8 cellular contexts compared by ENCODE assay signal in genomic region chr3:50226888-50227389, GRCh38. TPM values are rescaled to one million over a fixed set of nuclear protein-coding genes. Genes with fewer than 3 reads are reported as not detected.
A peak's percentile ranks its signal among the peaks of the same experiment; 100 is the strongest.
DNase-seq lines count a peak whose midpoint lies in the region; ATAC-seq and TF ChIP-seq lines count a peak whose summit lies in the region.

No MANE protein-coding gene starts in this region.

- TF ChIP-seq POLR2A in GM18505 (IDR thresholded peaks at IDR 0.05; ENCODE audit: borderline replicate concordance, extremely low read depth, insufficient read depth, insufficient read length) = no peak

- H3K36me3 ChIP-seq in ACC112 (ENCODE audit: insufficient read depth, low read length) (no peaks in the 10 kb centered on the region), lower lobe of right lung (no peaks in the 10 kb centered on the region)

- H3K27me3 ChIP-seq in ACC112 (ENCODE audit: insufficient read depth, low read length) (peaks cover 4% of the 10 kb centered on the region; the same call in 1 of the 2 replicates), lower lobe of right lung (ENCODE audit: low read depth) (no peaks in the 10 kb centered on the region)

- H3K4me3 ChIP-seq in ACC112 (ENCODE audit: low read depth, low read length) = peak overlapping the region; percentile 82
- peak overlapping the region; percentile 87 for H3K4me3 ChIP-seq in coronary artery
- H3K4me3 ChIP-seq in lower lobe of right lung = peak overlapping the region; percentile 68

- H3K4me1 ChIP-seq in ACC112 (ENCODE audit: control insufficient read depth, insufficient read depth, low read length, unreplicated experiment) (peaks cover 14% of the 10 kb centered on the region), lower lobe of right lung (peaks cover 26% of the 10 kb centered on the region)

- H3K79me2 ChIP-seq in ACC112 (ENCODE audit: control insufficient read depth, insufficient read depth, low read length, unreplicated experiment) = no peaks in the 10 kb centered on the region

- peak overlapping the region; percentile 70 for H2AFZ ChIP-seq in ACC112 (ENCODE audit: low read length, unreplicated experiment)

- peak; percentile 28 for ATAC-seq in GM18505 (IDR thresholded peaks at IDR 0.05; ENCODE audit: unreplicated experiment)
- ATAC-seq in HG03342 (IDR thresholded peaks at IDR 0.05; ENCODE audit: unreplicated experiment) = peak; percentile 3
- ATAC-seq in lower lobe of right lung = peak; percentile 17 to 42

- no peaks in the 10 kb centered on the region for H3K9me3 ChIP-seq in lower lobe of right lung

- DNase-seq in SW480 (ENCODE audit: low spot score) (peak; percentile 51), coronary artery (ENCODE audit: low spot score) (peak; percentile 78), lower lobe of right lung (no peak), DMS153 (lab: John Stamatoyannopoulos, UW) (no peak)

- H3K27ac ChIP-seq in ACC112 (ENCODE audit: low read depth, low read length) (peak overlapping the region; percentile 44; the same call in 1 of the 2 replicates), coronary artery (peak overlapping the region; percentile 67 to 77), lower lobe of right lung (peak overlapping the region; percentile 83), temporal lobe (ENCODE audit: low read depth, low read length) (peak overlapping the region; percentile 50)

- intact Hi-C loops in lower lobe of right lung (cut with DNase I) = no loop called here

- TF ChIP-seq CTCF in coronary artery (IDR thresholded peaks at IDR 0.05) (no peak), lower lobe of right lung (IDR thresholded peaks at IDR 0.05) (no peak)

RNA-seq across cellular contexts. Expression of gene GNAI2, which starts 9.1 kb away (rescaled TPM):
- total RNA-seq in lower lobe of right lung (372 TPM), temporal lobe (83.1 TPM)

RNA-seq across cellular contexts. Expression of gene SLC38A3, which starts 21.9 kb away (rescaled TPM):
- total RNA-seq in lower lobe of right lung (not detected), temporal lobe (5.4 TPM)

RNA-seq across cellular contexts. Expression of gene GNAT1, which starts 35.5 kb away (rescaled TPM):
- not detected for total RNA-seq in lower lobe of right lung
- not detected for total RNA-seq in temporal lobe

RNA-seq across cellular contexts. Expression of gene SEMA3B, which starts 42.0 kb away (rescaled TPM):
- total RNA-seq in lower lobe of right lung = 77.6 TPM
- 3.2 TPM for total RNA-seq in temporal lobe

RNA-seq across cellular contexts. Expression of gene LSMEM2, which starts 51.9 kb away (rescaled TPM):
- total RNA-seq in lower lobe of right lung (not detected), temporal lobe (not detected)

Comparison
In these comparisons a context has a peak if more than half of its experiments do, and no peak if none do; other contexts are left out.
1. DNase-seq: peak in SW480 (single experiment) and coronary artery (single experiment); none in lower lobe of right lung (single experiment) and DMS153 (single experiment).
2. Peak in every context shown above with its lines, with median percentiles within 50 percentile points of each other: H3K27ac ChIP-seq, H3K4me3 ChIP-seq and ATAC-seq.